In the genomic region with DNA sequence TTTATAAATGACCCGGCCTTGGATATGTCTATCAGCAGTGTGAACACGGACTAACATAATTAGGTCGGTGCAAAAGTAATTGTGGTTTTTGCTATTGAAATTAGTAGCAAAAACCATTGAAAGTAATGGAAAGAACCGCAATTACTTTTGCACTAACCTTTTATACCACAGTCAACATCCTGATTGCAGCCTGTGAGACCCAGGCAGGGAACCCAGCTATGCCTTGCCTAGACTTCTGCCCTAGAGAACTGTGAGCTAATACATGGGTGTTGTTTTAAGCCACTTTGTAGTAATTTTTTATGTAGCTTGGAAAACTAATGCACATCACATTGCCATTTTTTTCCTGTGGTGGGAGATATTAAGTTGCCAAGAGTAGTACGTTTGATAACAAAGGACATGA, we compare ENCODE assay signal across 25 cellular contexts.
"Had no signal": no experiment of that assay in that cellular context is flagged by ENCODE, and none has a peak within 500 bp of the region (broad histone marks: within the 10 kb centered on the region; RNA-seq: fewer than 3 reads in every experiment).

No MANE protein-coding gene starts in this region.

- DNase-seq: stimulated activated CD4-positive, alpha-beta T cell treated with anti-CD3 and anti-CD28 coated beads, Interleukin-2, amount 100 ng/mL, for 48 hours; stimulated activated CD4-positive, alpha-beta T cell treated with anti-CD3 and anti-CD28 coated beads, Interleukin-4, amount 100 ng/mL, for 1 hour; stimulated activated CD4-positive, alpha-beta T cell treated with anti-CD3 and anti-CD28 coated beads, Interleukin-4, amount 100 ng/mL, for 24 hours; stimulated activated CD4-positive, alpha-beta T cell treated with anti-CD3 and anti-CD28 coated beads, Interleukin-4, amount 100 ng/mL, for 4 hours; stimulated activated CD8-positive, alpha-beta memory T cell treated with anti-CD3 and anti-CD28 coated beads, Interleukin-4, amount 100 ng/mL, for 48 hours; stimulated activated naive B cell treated with anti-CD40 and anti-IgM and Interleukin-4, amounts not matched to agents 10 μg/mL and 1 μg/mL and 100 μg/mL, for 72 hours; stimulated activated naive CD4-positive, alpha-beta T cell; stimulated activated naive CD4-positive, alpha-beta T cell treated with Interleukin-2 at 50 U/mL for 16 hours; stimulated activated naive CD8-positive, alpha-beta T cell treated with anti-CD3 and anti-CD28 coated beads, Interleukin-15, amount 100 ng/mL, for 72 hours; stimulated activated naive CD8-positive, alpha-beta T cell treated with anti-CD3 and anti-CD28 coated beads, Interleukin-15, Interleukin-2, amounts not matched to agents 100 U/mL and 50 U/mL, for 24 hours; stomach; substantia nigra; testis; thyroid gland; tibial artery; transverse colon; upper lobe of left lung; upper lobe of right lung; uterus had no signal

- H3K36me3 ChIP-seq: stomach, suprapubic skin, thoracic aorta, thyroid gland, tibial artery, tibial nerve, transverse colon, upper lobe of left lung, upper lobe of right lung, uterus, vagina had no signal

- H3K4me1 ChIP-seq: stomach, suprapubic skin, testis, tibial artery, tibial nerve, transverse colon, upper lobe of left lung, upper lobe of right lung, uterus, vagina had no signal

- H3K27ac ChIP-seq: stomach, suprapubic skin, testis, thoracic aorta, thyroid gland, tibial artery, tibial nerve, transverse colon, upper lobe of left lung, upper lobe of right lung, uterus, vagina had no signal

- H3K9me3 ChIP-seq: stomach, suprapubic skin, testis, thoracic aorta, thyroid gland, tibial artery, tibial nerve, transverse colon, upper lobe of left lung, upper lobe of right lung, uterus, vagina had no signal

- ATAC-seq: stimulated activated effector memory CD8-positive, alpha-beta T cell treated with anti-CD3 and anti-CD28 coated beads, Interleukin-12 subunit alpha, Interleukin-12 subunit beta, amount 100 ng/mL, for 72 hours; stimulated activated memory B cell treated with anti-CD40 and anti-IgM and Interleukin-4, amounts not matched to agents 10 μg/mL and 1 μg/mL and 100 μg/mL, for 72 hours; stimulated activated naive B cell treated with anti-CD40 and anti-IgM and Interleukin-4, amounts not matched to agents 10 μg/mL and 1 μg/mL and 100 μg/mL, for 72 hours; stimulated activated naive CD8-positive, alpha-beta T cell treated with anti-CD3 and anti-CD28 coated beads, Interleukin-15, amount 100 ng/mL, for 72 hours; stimulated activated naive CD8-positive, alpha-beta T cell treated with anti-CD3 and anti-CD28 coated beads, Interleukin-15, Interleukin-2, amounts not matched to agents 100 U/mL and 50 U/mL, for 24 hours; upper lobe of right lung had no signal

- H3K27me3 ChIP-seq: stomach, suprapubic skin, testis, thyroid gland, tibial artery, tibial nerve, transverse colon, upper lobe of left lung, upper lobe of right lung, uterus, vagina had no signal

- H3K4me3 ChIP-seq: stomach, suprapubic skin, testis, thoracic aorta, thyroid gland, tibial artery, tibial nerve, transverse colon, upper lobe of left lung, upper lobe of right lung, uterus, vagina had no signal
